ENCODE assay signal across 1 cellular context in the genomic region with DNA sequence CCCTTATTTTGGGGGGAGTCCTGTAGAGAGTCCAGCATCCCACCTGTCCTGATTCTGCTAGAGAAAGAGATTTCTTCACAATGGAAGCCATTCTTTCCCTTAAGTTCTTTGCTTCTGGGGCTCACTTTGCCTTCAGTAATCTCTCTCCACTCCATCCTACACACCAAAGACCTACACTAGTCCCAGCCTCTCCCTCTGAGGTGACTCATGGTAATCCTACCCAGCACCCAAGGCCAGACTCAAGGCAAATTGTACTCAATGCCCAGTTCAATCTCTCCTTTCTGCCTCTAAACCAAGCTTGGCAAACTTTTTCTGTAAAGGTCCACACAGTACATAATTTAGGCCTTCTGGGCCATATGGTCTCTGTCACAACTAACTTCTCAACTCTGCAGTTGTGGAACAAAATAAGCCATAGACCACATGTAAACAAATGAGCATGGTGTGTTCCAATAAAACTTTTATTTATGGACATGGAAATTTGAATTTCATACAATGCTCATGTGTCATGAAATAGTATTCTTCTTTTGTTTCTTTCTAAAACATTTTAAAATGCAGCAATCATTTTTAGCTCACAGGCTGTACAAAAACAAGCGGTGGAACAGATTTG.
TF ChIP-seq lines count a peak whose summit lies in the region.

No MANE protein-coding gene starts in this region.

TF ChIP-seq in A549, 52 proteins besides CTCF, POLR2A, EP300 and RAD21:
- TF ChIP-seq POLR2AphosphoS2 (conservative IDR thresholded peaks at IDR 0.05; ENCODE audit: low read length), result no peak
- TF ChIP-seq BHLHE40 (IDR thresholded peaks at IDR 0.05; ENCODE audit: low read depth, low read length), result no peak
- TF ChIP-seq ZNF302 (CRISPR knock-in tag; IDR thresholded peaks at IDR 0.05), result no peak
- no peak for TF ChIP-seq RFX5 (IDR thresholded peaks at IDR 0.05)
- TF ChIP-seq NR3C1 (IDR thresholded peaks at IDR 0.05), result no peak
